Comparison of ENCODE assay signal across 36 cellular contexts in genomic region chr5:51027276-51027675, GRCh38.
"Had no signal": no experiment of that assay in that cellular context is flagged by ENCODE, and none has a peak within 500 bp of the region (broad histone marks: within the 10 kb centered on the region; RNA-seq: fewer than 3 reads in every experiment).

No MANE protein-coding gene starts in this region.

- DNase-seq: activated B cell treated with CpG ODN at 0.5 μM for 24 hours; activated CD4-positive, alpha-beta memory T cell treated with anti-CD3 and anti-CD28 coated beads for 36 hours; activated CD4-positive, alpha-beta T cell treated with anti-CD3 and anti-CD28 coated beads for 4 hours; activated CD4-positive, alpha-beta T cell treated with anti-CD3 and anti-CD28 coated beads, Interleukin-2, amount 10 ng/mL, durations not matched to agents 24 days and 14 days; activated CD4-positive, alpha-beta T cell treated with anti-CD3 and anti-CD28 coated beads, Interleukin-2, amount 50 U/mL, for 1 hour; activated CD4-positive, alpha-beta T cell treated with anti-CD3 and anti-CD28 coated beads, Interleukin-2, amount 50 U/mL, for 4 hours; activated CD4-positive, CD25-positive, alpha-beta regulatory T cell treated with anti-CD3 and anti-CD28 coated beads, Interleukin-2, amount 50 U/mL, for 72 hours; activated CD8-positive, alpha-beta memory T cell treated with anti-CD3 and anti-CD28 coated beads, Interleukin-2, amount 50 U/mL, for 4 hours; activated CD8-positive, alpha-beta T cell treated with anti-CD3 and anti-CD28 coated beads for 36 hours; activated effector memory CD4-positive, alpha-beta T cell treated with Interleukin-2 at 50 U/mL for 16 hours; activated gamma-delta T cell; activated naive CD4-positive, alpha-beta T cell treated with anti-CD3 and anti-CD28 coated beads, Interleukin-2, amount 10 ng/mL, durations not matched to agents 7 days and 5 days; activated naive CD4-positive, alpha-beta T cell treated with Interleukin-2 at 50 U/mL for 16 hours; activated naive CD8-positive, alpha-beta T cell treated with anti-CD3 and anti-CD28 coated beads, Interleukin-2, amount 10 ng/mL, durations not matched to agents 7 days and 5 days; activated naive CD8-positive, alpha-beta T cell treated with anti-CD3 and anti-CD28 coated beads, Interleukin-2, amount 50 U/mL, for 24 hours; activated T-cell treated with anti-CD3 and anti-CD28 coated beads for 4 hours; activated T-cell treated with anti-CD3 and anti-CD28 coated beads, Interleukin-2, amount 50 U/mL, for 1 hour; activated T-cell treated with anti-CD3 and anti-CD28 coated beads, Interleukin-2, amount 50 U/mL, for 4 hours; activated T-cell treated with anti-CD3 and anti-CD28 coated beads, Interleukin-2, amount 50 U/mL, for 72 hours; amygdala; anterior cingulate cortex; caudate nucleus; cerebellar nuclear complex; T-helper 2 cell; T-helper 9 cell had no signal

- ATAC-seq: activated CD8-positive, alpha-beta T cell treated with anti-CD3 and anti-CD28 coated beads for 36 hours; activated naive CD8-positive, alpha-beta T cell treated with anti-CD3 and anti-CD28 coated beads, Interleukin-2, amount 50 U/mL, for 24 hours; activated T-cell treated with anti-CD3 and anti-CD28 coated beads, Interleukin-2, amount 50 U/mL, for 4 hours; activated T-cell treated with anti-CD3 and anti-CD28 coated beads, Interleukin-2, amount 50 U/mL, for 72 hours had no signal

- H3K4me1 ChIP-seq: ascending aorta had no signal

- H3K36me3 Mint-ChIP-seq: activated CD4-positive, alpha-beta memory T cell treated with anti-CD3 and anti-CD28 coated beads for 36 hours; activated naive CD4-positive, alpha-beta T cell treated with anti-CD3 and anti-CD28 coated beads, Interleukin-2, amount 10 ng/mL, durations not matched to agents 7 days and 5 days; activated naive CD4-positive, alpha-beta T cell treated with anti-CD3 and anti-CD28 coated beads, Interleukin-2, amount 50 U/mL, for 24 hours; activated naive CD8-positive, alpha-beta T cell; activated naive CD8-positive, alpha-beta T cell treated with anti-CD3 and anti-CD28 coated beads, Interleukin-2, amount 10 ng/mL, durations not matched to agents 7 days and 5 days; brain had no signal

- H3K27ac ChIP-seq: ascending aorta, cardiac muscle cell, VCaP had no signal

- H3K36me3 ChIP-seq: ascending aorta, cardiac muscle cell had no signal

- H3K4me1 Mint-ChIP-seq: activated B cell treated with CpG ODN at 0.5 μM for 24 hours; activated CD4-positive, alpha-beta T cell treated with anti-CD3 and anti-CD28 coated beads, Interleukin-2, amount 10 ng/mL, durations not matched to agents 24 days and 14 days; activated naive CD4-positive, alpha-beta T cell treated with anti-CD3 and anti-CD28 coated beads, Interleukin-2, amount 10 ng/mL, durations not matched to agents 7 days and 5 days; activated naive CD4-positive, alpha-beta T cell treated with anti-CD3 and anti-CD28 coated beads, Interleukin-2, amount 50 U/mL, for 24 hours; activated naive CD8-positive, alpha-beta T cell treated with anti-CD3 and anti-CD28 coated beads, Interleukin-2, amount 10 ng/mL, durations not matched to agents 7 days and 5 days; activated naive CD8-positive, alpha-beta T cell treated with anti-CD3 and anti-CD28 coated beads, Interleukin-2, amount 50 U/mL, for 24 hours; central memory CD8-positive, alpha-beta T cell had no signal

- H3K27me3 ChIP-seq: ascending aorta, cardiac muscle cell had no signal

- H3K4me3 Mint-ChIP-seq: activated B cell treated with CpG ODN at 0.5 μM for 24 hours; activated CD4-positive, alpha-beta memory T cell treated with anti-CD3 and anti-CD28 coated beads for 36 hours; activated CD4-positive, alpha-beta T cell treated with anti-CD3 and anti-CD28 coated beads, Interleukin-2, amount 10 ng/mL, durations not matched to agents 24 days and 14 days; activated CD8-positive, alpha-beta T cell treated with anti-CD3 and anti-CD28 coated beads for 36 hours; activated naive CD4-positive, alpha-beta T cell treated with anti-CD3 and anti-CD28 coated beads, Interleukin-2, amount 10 ng/mL, durations not matched to agents 7 days and 5 days; activated naive CD4-positive, alpha-beta T cell treated with anti-CD3 and anti-CD28 coated beads, Interleukin-2, amount 50 U/mL, for 24 hours; activated naive CD8-positive, alpha-beta T cell; activated naive CD8-positive, alpha-beta T cell treated with anti-CD3 and anti-CD28 coated beads, Interleukin-2, amount 10 ng/mL, durations not matched to agents 7 days and 5 days; activated naive CD8-positive, alpha-beta T cell treated with anti-CD3 and anti-CD28 coated beads, Interleukin-2, amount 50 U/mL, for 24 hours; activated T-cell treated with anti-CD3 and anti-CD28 coated beads, Interleukin-2, amount 50 U/mL, for 4 hours; activated T-cell treated with anti-CD3 and anti-CD28 coated beads, Interleukin-2, amount 50 U/mL, for 72 hours; activated T-helper 1 cell treated with anti-CD3 and anti-CD28 coated beads, Interleukin-12 subunit alpha, Interleukin-12 subunit beta, Interleukin-2, Interleukin-4 antibody, amounts not matched to agents 30 ng/mL and 10 ng/mL and 1 ng/mL, durations not matched to agents 14 hours and 24 hours and 36 hours; brain; central memory CD8-positive, alpha-beta T cell; T-helper 1 cell treated with Interleukin-12 subunit alpha and Interleukin-12 subunit beta and Interleukin-4 antibody, amounts not matched to agents 30 μg/mL and 1 μg/mL, for 36 hours; T-helper 2 cell treated with Interferon-gamma antibody and Interleukin-4, amounts not matched to agents 5 μg/mL and 100 μg/mL, for 36 hours had no signal

- H3K4me3 ChIP-seq: ascending aorta, cardiac muscle cell had no signal

- H3K9me3 ChIP-seq: ascending aorta had no signal

- H3K9me3 Mint-ChIP-seq: activated CD4-positive, alpha-beta memory T cell treated with anti-CD3 and anti-CD28 coated beads for 36 hours; activated CD4-positive, alpha-beta T cell treated with anti-CD3 and anti-CD28 coated beads, Interleukin-2, amount 10 ng/mL, durations not matched to agents 24 days and 14 days; activated naive CD4-positive, alpha-beta T cell treated with anti-CD3 and anti-CD28 coated beads, Interleukin-2, amount 10 ng/mL, durations not matched to agents 7 days and 5 days; activated naive CD8-positive, alpha-beta T cell treated with anti-CD3 and anti-CD28 coated beads, Interleukin-2, amount 10 ng/mL, durations not matched to agents 7 days and 5 days; activated T-helper 1 cell treated with anti-CD3 and anti-CD28 coated beads, Interleukin-12 subunit alpha, Interleukin-12 subunit beta, Interleukin-2, Interleukin-4 antibody, amounts not matched to agents 30 ng/mL and 10 ng/mL and 1 ng/mL, durations not matched to agents 14 hours and 24 hours and 36 hours; activated T-helper 2 cell treated with anti-CD3 and anti-CD28 coated beads, Interferon-gamma antibody, Interleukin-2, Interleukin-4, amounts not matched to agents 10 μg/mL and 5 μg/mL and 100 μg/mL, durations not matched to agents 14 hours and 24 hours and 36 hours; T-helper 1 cell treated with Interleukin-12 subunit alpha and Interleukin-12 subunit beta and Interleukin-4 antibody, amounts not matched to agents 30 μg/mL and 1 μg/mL, for 36 hours; T-helper 2 cell treated with Interferon-gamma antibody and Interleukin-4, amounts not matched to agents 5 μg/mL and 100 μg/mL, for 36 hours had no signal

- H3K27me3 Mint-ChIP-seq: activated B cell treated with CpG ODN at 0.5 μM for 24 hours; activated CD4-positive, alpha-beta T cell treated with anti-CD3 and anti-CD28 coated beads, Interleukin-2, amount 10 ng/mL, durations not matched to agents 24 days and 14 days; activated CD8-positive, alpha-beta T cell treated with anti-CD3 and anti-CD28 coated beads for 36 hours; activated naive CD4-positive, alpha-beta T cell treated with anti-CD3 and anti-CD28 coated beads, Interleukin-2, amount 10 ng/mL, durations not matched to agents 7 days and 5 days; activated naive CD8-positive, alpha-beta T cell; activated naive CD8-positive, alpha-beta T cell treated with anti-CD3 and anti-CD28 coated beads, Interleukin-2, amount 10 ng/mL, durations not matched to agents 7 days and 5 days; central memory CD8-positive, alpha-beta T cell had no signal

- H3K27ac Mint-ChIP-seq: activated B cell treated with CpG ODN at 0.5 μM for 24 hours; activated CD4-positive, alpha-beta memory T cell treated with anti-CD3 and anti-CD28 coated beads for 36 hours; activated CD4-positive, alpha-beta T cell treated with anti-CD3 and anti-CD28 coated beads, Interleukin-2, amount 10 ng/mL, durations not matched to agents 24 days and 14 days; activated CD8-positive, alpha-beta T cell treated with anti-CD3 and anti-CD28 coated beads for 36 hours; activated naive CD4-positive, alpha-beta T cell treated with anti-CD3 and anti-CD28 coated beads, Interleukin-2, amount 10 ng/mL, durations not matched to agents 7 days and 5 days; activated naive CD4-positive, alpha-beta T cell treated with anti-CD3 and anti-CD28 coated beads, Interleukin-2, amount 50 U/mL, for 24 hours; activated naive CD8-positive, alpha-beta T cell; activated naive CD8-positive, alpha-beta T cell treated with anti-CD3 and anti-CD28 coated beads, Interleukin-2, amount 10 ng/mL, durations not matched to agents 7 days and 5 days; activated naive CD8-positive, alpha-beta T cell treated with anti-CD3 and anti-CD28 coated beads, Interleukin-2, amount 50 U/mL, for 24 hours; activated T-cell treated with anti-CD3 and anti-CD28 coated beads, Interleukin-2, amount 50 U/mL, for 72 hours; activated T-helper 1 cell treated with anti-CD3 and anti-CD28 coated beads, Interleukin-12 subunit alpha, Interleukin-12 subunit beta, Interleukin-2, Interleukin-4 antibody, amounts not matched to agents 30 ng/mL and 10 ng/mL and 1 ng/mL, durations not matched to agents 14 hours and 24 hours and 36 hours; activated T-helper 2 cell treated with anti-CD3 and anti-CD28 coated beads, Interferon-gamma antibody, Interleukin-2, Interleukin-4, amounts not matched to agents 10 μg/mL and 5 μg/mL and 100 μg/mL, durations not matched to agents 14 hours and 24 hours and 36 hours; T-helper 1 cell treated with Interleukin-12 subunit alpha and Interleukin-12 subunit beta and Interleukin-4 antibody, amounts not matched to agents 30 μg/mL and 1 μg/mL, for 36 hours; T-helper 2 cell treated with Interferon-gamma antibody and Interleukin-4, amounts not matched to agents 5 μg/mL and 100 μg/mL, for 36 hours had no signal
